ENCODE assay signal across 23 cellular contexts in genomic region chr2:168243061-168243460, GRCh38. TPM values are rescaled to one million over a fixed set of nuclear protein-coding genes. Genes with fewer than 3 reads are reported as not detected.
A peak's percentile ranks its signal among the peaks of the same experiment; 100 is the strongest.
DNase-seq lines count a peak whose midpoint lies in the region; ATAC-seq and TF ChIP-seq lines count a peak whose summit lies in the region.
"Had no signal": no experiment of that assay in that cellular context is flagged by ENCODE, and none has a peak within 500 bp of the region (broad histone marks: within the 10 kb centered on the region; RNA-seq: fewer than 3 reads in every experiment).

No MANE protein-coding gene starts in this region.

- ATAC-seq in natural killer cell treated with Interleukin-12 subunit alpha and Interleukin-12 subunit beta and Interleukin-15 and Interleukin-18, amount 100 ng/mL, for 72 hours = no peak
- no peak for ATAC-seq in left cardiac atrium
- no peak for ATAC-seq in HG03095 (IDR thresholded peaks at IDR 0.05; ENCODE audit: unreplicated experiment)
- ATAC-seq: activated CD8-positive, alpha-beta T cell treated with anti-CD3 and anti-CD28 coated beads, Interleukin-2, amount 10 ng/mL, durations not matched to agents 7 days and 5 days; CD8-positive, alpha-beta T cell; left lobe of liver; naive thymus-derived CD8-positive, alpha-beta T cell; Panc1; stimulated activated naive B cell treated with anti-CD40 and anti-IgM and Interleukin-4, amounts not matched to agents 10 μg/mL and 1 μg/mL and 100 μg/mL, for 72 hours had no signal

- peak overlapping the region; percentile 47 for H3K27ac Mint-ChIP-seq in T-helper 2 cell treated with Interferon-gamma antibody and Interleukin-4, amounts not matched to agents 5 μg/mL and 100 μg/mL, for 36 hours
- H3K27ac Mint-ChIP-seq in Calu3 (ENCODE audit: unreplicated experiment) = peak overlapping the region; percentile 88
- H3K27ac Mint-ChIP-seq in natural killer cell treated with Interleukin-12 subunit alpha and Interleukin-12 subunit beta and Interleukin-15 and Interleukin-18, amount 100 ng/mL, for 72 hours = peak overlapping the region; percentile 87 to 92
- H3K27ac Mint-ChIP-seq: activated CD8-positive, alpha-beta T cell treated with anti-CD3 and anti-CD28 coated beads, Interleukin-2, amount 10 ng/mL, durations not matched to agents 7 days and 5 days; stimulated activated naive B cell treated with anti-CD40 and anti-IgM and Interleukin-4, amounts not matched to agents 10 μg/mL and 1 μg/mL and 100 μg/mL, for 72 hours had no signal

- H3K79me2 ChIP-seq in PC-9 (ENCODE audit: low read depth) = peaks cover 85% of the 10 kb centered on the region

- peaks cover 38% of the 10 kb centered on the region for H3K4me1 Mint-ChIP-seq in T-helper 2 cell treated with Interferon-gamma antibody and Interleukin-4, amounts not matched to agents 5 μg/mL and 100 μg/mL, for 36 hours (ENCODE audit: low read depth)
- peaks cover 9% of the 10 kb centered on the region for H3K4me1 Mint-ChIP-seq in Calu3 (ENCODE audit: low read depth, unreplicated experiment)
- peaks cover 31 to 35% of the 10 kb centered on the region in 2 donors for H3K4me1 Mint-ChIP-seq in natural killer cell treated with Interleukin-12 subunit alpha and Interleukin-12 subunit beta and Interleukin-15 and Interleukin-18, amount 100 ng/mL, for 72 hours (ENCODE audit: low read depth in 2 of 2)

- H3K4me3 ChIP-seq in PC-9 = no peak overlapping the region
- H3K4me3 ChIP-seq: SJCRH30, thoracic aorta had no signal

- H3K27me3 Mint-ChIP-seq in T-helper 2 cell treated with Interferon-gamma antibody and Interleukin-4, amounts not matched to agents 5 μg/mL and 100 μg/mL, for 36 hours (ENCODE audit: low read depth) = peaks cover under 1% of the 10 kb centered on the region
- no peaks in the 10 kb centered on the region for H3K27me3 Mint-ChIP-seq in Calu3 (ENCODE audit: unreplicated experiment)
- no peaks in the 10 kb centered on the region for H3K27me3 Mint-ChIP-seq in natural killer cell treated with Interleukin-12 subunit alpha and Interleukin-12 subunit beta and Interleukin-15 and Interleukin-18, amount 100 ng/mL, for 72 hours
- H3K27me3 Mint-ChIP-seq: naive thymus-derived CD8-positive, alpha-beta T cell; stimulated activated naive B cell treated with anti-CD40 and anti-IgM and Interleukin-4, amounts not matched to agents 10 μg/mL and 1 μg/mL and 100 μg/mL, for 72 hours had no signal

- intact Hi-C loops in Calu3 (cut with micrococcal nuclease; ENCODE audit: unreplicated experiment) = no loop called here
- intact Hi-C loops in PC-9 (cut with micrococcal nuclease; ENCODE audit: unreplicated experiment) = no loop called here
- intact Hi-C loops in left cardiac atrium (cut with DNase I) = no loop called here

- BruUV-seq in Calu3 (replicated peaks; lab: Mats Ljungman, UMichigan) (no TSS peak), PC-9 (replicated peaks; lab: Mats Ljungman, UMichigan) (no TSS peak)

- peak overlapping the region; percentile 93 for H3K4me3 Mint-ChIP-seq in T-helper 2 cell treated with Interferon-gamma antibody and Interleukin-4, amounts not matched to agents 5 μg/mL and 100 μg/mL, for 36 hours
- H3K4me3 Mint-ChIP-seq in Calu3 (ENCODE audit: low read depth, unreplicated experiment) = no peak overlapping the region
- peak overlapping the region; percentile 94 for H3K4me3 Mint-ChIP-seq in natural killer cell treated with Interleukin-12 subunit alpha and Interleukin-12 subunit beta and Interleukin-15 and Interleukin-18, amount 100 ng/mL, for 72 hours
- H3K4me3 Mint-ChIP-seq: activated CD8-positive, alpha-beta T cell treated with anti-CD3 and anti-CD28 coated beads, Interleukin-2, amount 10 ng/mL, durations not matched to agents 7 days and 5 days; stimulated activated naive B cell treated with anti-CD40 and anti-IgM and Interleukin-4, amounts not matched to agents 10 μg/mL and 1 μg/mL and 100 μg/mL, for 72 hours had no signal

- H3K27ac ChIP-seq in PC-9 = no peak overlapping the region
- H3K27ac ChIP-seq: SJCRH30, thoracic aorta had no signal

- no peak overlapping the region for H2AFZ ChIP-seq in PC-9

- peak overlapping the region; percentile 81 for H3K4me2 ChIP-seq in PC-9

- no peaks in the 10 kb centered on the region for H3K9me3 ChIP-seq in PC-9 (ENCODE audit: insufficient read depth, low read depth)
- H3K9me3 ChIP-seq: SJCRH30, thoracic aorta had no signal

- H3K4me1 ChIP-seq in PC-9 (replicated peaks; ENCODE audit: insufficient read depth) = peaks cover 28% of the 10 kb centered on the region

- H3K36me3 ChIP-seq in PC-9 (ENCODE audit: low read depth) = 0 out of 2 replicates have a peak, but pooled peaks cover 3% of the 10 kb centered on the region
- H3K36me3 ChIP-seq: thoracic aorta had no signal

- no peaks in the 10 kb centered on the region for H3K9me3 Mint-ChIP-seq in T-helper 2 cell treated with Interferon-gamma antibody and Interleukin-4, amounts not matched to agents 5 μg/mL and 100 μg/mL, for 36 hours
- no peaks in the 10 kb centered on the region for H3K9me3 Mint-ChIP-seq in Calu3 (ENCODE audit: low read depth, unreplicated experiment)
- no peaks in the 10 kb centered on the region for H3K9me3 Mint-ChIP-seq in natural killer cell treated with Interleukin-12 subunit alpha and Interleukin-12 subunit beta and Interleukin-15 and Interleukin-18, amount 100 ng/mL, for 72 hours
- H3K9me3 Mint-ChIP-seq: CD8-positive, alpha-beta T cell; naive thymus-derived CD8-positive, alpha-beta T cell; stimulated activated naive B cell treated with anti-CD40 and anti-IgM and Interleukin-4, amounts not matched to agents 10 μg/mL and 1 μg/mL and 100 μg/mL, for 72 hours had no signal

- H3F3A ChIP-seq in PC-9 (ENCODE audit: insufficient read depth, low read depth) = peaks cover 4% of the 10 kb centered on the region; the same call in 1 of the 2 replicates

- no peaks in the 10 kb centered on the region for H3K9me2 ChIP-seq in PC-9 (ENCODE audit: insufficient read depth)

- DNase-seq in T-helper 2 cell treated with Interferon-gamma antibody and Interleukin-4, amounts not matched to agents 5 μg/mL and 100 μg/mL, for 36 hours (ENCODE audit: low spot score) = no peak
- DNase-seq in T-helper 2 cell (no peak), Calu3 (no peak), PC-9 (peak in 1 of 2 experiments; percentile 36), left cardiac atrium (no peak), ureter (ENCODE audit: low spot score) (no peak)
- no peak for DNase-seq in natural killer cell treated with Interleukin-12 subunit alpha and Interleukin-12 subunit beta and Interleukin-15 and Interleukin-18, amount 100 ng/mL, for 72 hours (ENCODE audit: low spot score)
- DNase-seq: ACHN; activated CD8-positive, alpha-beta T cell treated with anti-CD3 and anti-CD28 coated beads, Interleukin-2, amount 10 ng/mL, durations not matched to agents 7 days and 5 days; CD8-positive, alpha-beta T cell; glutamatergic neuron; Karpas-422; naive thymus-derived CD8-positive, alpha-beta T cell; NCI-H1048; NCI-H2029 treated with DMSO at 0.1 percent for 48 hours; NCI-H748 treated with DMSO at 0.1 percent for 48 hours; SJCRH30; stimulated activated CD4-positive, alpha-beta T cell treated with anti-CD3 and anti-CD28 coated beads, Interleukin-1b, Interleukin-23, amount 100 ng/mL, for 48 hours; stimulated activated naive B cell treated with anti-CD40 and anti-IgM and Interleukin-4, amounts not matched to agents 10 μg/mL and 1 μg/mL and 100 μg/mL, for 72 hours had no signal

- no peaks in the 10 kb centered on the region for H4K20me1 ChIP-seq in PC-9 (ENCODE audit: insufficient read depth)

- CTCF ChIA-PET in Calu3 (lab: Charles Lee) (no interaction called here), PC-9 (lab: Charles Lee) (no interaction called here)

- H3K36me3 Mint-ChIP-seq in T-helper 2 cell treated with Interferon-gamma antibody and Interleukin-4, amounts not matched to agents 5 μg/mL and 100 μg/mL, for 36 hours (ENCODE audit: low read depth) = peaks cover 17% of the 10 kb centered on the region
- H3K36me3 Mint-ChIP-seq in Calu3 (ENCODE audit: insufficient read depth, unreplicated experiment) = peaks cover 46% of the 10 kb centered on the region
- H3K36me3 Mint-ChIP-seq in natural killer cell treated with Interleukin-12 subunit alpha and Interleukin-12 subunit beta and Interleukin-15 and Interleukin-18, amount 100 ng/mL, for 72 hours = peaks cover 6% of the 10 kb centered on the region

- no peak for TF ChIP-seq CTCF in Calu3 (IDR thresholded peaks at IDR 0.05; ENCODE audit: unreplicated experiment)
- no peak for TF ChIP-seq CTCF in PC-9 (conservative IDR thresholded peaks at IDR 0.05)

- POLR2A ChIA-PET in PC-9 (lab: Charles Lee; ENCODE audit: unreplicated experiment) = no interaction called here

- H3K27me3 ChIP-seq in PC-9 (ENCODE audit: insufficient read depth, low read depth) = no peaks in the 10 kb centered on the region
- H3K27me3 ChIP-seq: SJCRH30 had no signal

RNA-seq across cellular contexts. Expression of gene STK39, which starts 4.3 kb away (rescaled TPM):
- total RNA-seq in Calu3 (2022) (100 and 110 TPM in 2 replicates), PC-9 (2021) (14.5 and 18.6 TPM in 2 replicates), left cardiac atrium (10 to 100 TPM; 12.3 to 14.1 TPM), ureter (63.7 TPM)
- total RNA-seq in natural killer cell treated with Interleukin-12 subunit alpha and Interleukin-12 subunit beta and Interleukin-15 and Interleukin-18, amount 100 ng/mL, for 72 hours = 10 to 100 TPM; 39.1 to 52.0 TPM
